Comparison of ENCODE assay signal across 14 cellular contexts in the genomic region with DNA sequence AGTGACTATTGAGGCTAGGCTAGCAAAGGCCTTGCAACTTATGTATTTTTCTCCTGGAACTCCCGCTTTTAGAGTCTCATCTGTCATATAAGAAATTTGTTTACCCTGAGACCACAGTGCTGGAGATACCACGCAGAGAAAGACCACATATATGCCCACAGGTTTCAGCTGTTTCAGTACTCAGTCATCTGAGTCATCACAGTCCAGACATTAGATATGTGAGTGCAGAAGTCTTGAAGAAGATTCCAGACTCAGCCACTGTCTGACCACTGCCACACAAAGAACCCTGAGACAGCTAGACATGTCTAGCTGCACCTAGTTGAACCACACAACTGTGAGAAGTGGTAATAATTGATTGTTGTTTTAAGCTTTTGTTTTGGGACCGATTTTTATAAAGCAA.
A peak's percentile ranks its signal among the peaks of the same experiment; 100 is the strongest.
DNase-seq lines count a peak whose midpoint lies in the region; ATAC-seq, FAIRE-seq and TF ChIP-seq lines count a peak whose summit lies in the region.
"Had no signal": no experiment of that assay in that cellular context is flagged by ENCODE, and none has a peak within 500 bp of the region (broad histone marks: within the 10 kb centered on the region; RNA-seq: fewer than 3 reads in every experiment).

No MANE protein-coding gene starts in this region.

- FAIRE-seq in kidney (lab: Jason Lieb, UNC) = no peak

- no peaks in the 10 kb centered on the region for H3K79me1 ChIP-seq in trophoblast cell (ENCODE audit: low read length)

- no peak for TF ChIP-seq CTCF in kidney (IDR thresholded peaks at IDR 0.05; ENCODE audit: borderline replicate concordance, extremely low read depth, insufficient read depth)

- H3K36me3 ChIP-seq in adipocyte (ENCODE audit: control insufficient read depth, insufficient read depth, low read length, severe bottlenecking) (no peaks in the 10 kb centered on the region), trophoblast cell (ENCODE audit: control insufficient read depth in 1 of 2, insufficient read depth in 2 of 2, low read length in 2 of 2) (no peaks in the 10 kb centered on the region), kidney (ENCODE audit: control insufficient read depth in 1 of 2, insufficient read depth in 2 of 2, low read length in 2 of 2) (no peaks in the 10 kb centered on the region)
- H3K36me3 ChIP-seq: tibial artery had no signal

- H3K27me3 ChIP-seq in adipocyte (replicated peaks; ENCODE audit: control insufficient read depth, insufficient read depth, low read length) (no peaks in the 10 kb centered on the region), trophoblast cell (ENCODE audit: insufficient read depth, low read length) (no peaks in the 10 kb centered on the region)
- H3K27me3 ChIP-seq: tibial artery had no signal

- H2BK5ac ChIP-seq in trophoblast cell (ENCODE audit: low read depth, low read length, poor library complexity) = no peak overlapping the region

- no peak overlapping the region for H3K4me3 ChIP-seq in adipocyte (ENCODE audit: low read length)
- H3K4me3 ChIP-seq in trophoblast cell (ENCODE audit: low read depth, low read length) = no peak overlapping the region
- H3K4me3 ChIP-seq in kidney (ENCODE audit: low read length in 2 of 2) = no peak overlapping the region
- H3K4me3 ChIP-seq: skin epidermis, tibial artery had no signal

- no CpG with 5 or more reads among the region's 3 CpGs for WGBS in trophoblast cell (ENCODE audit: extremely low coverage, insufficient coverage, insufficient read length)

- H4K12ac ChIP-seq in trophoblast cell (ENCODE audit: low read depth, low read length) = no peak overlapping the region

- H3K4me2 ChIP-seq in trophoblast cell (ENCODE audit: low read length) = no peak overlapping the region

- no peak overlapping the region for H3K14ac ChIP-seq in trophoblast cell (ENCODE audit: low read length)

- no peak overlapping the region for H2AFZ ChIP-seq in trophoblast cell (ENCODE audit: insufficient read depth, low read length, poor library complexity)

- H2BK12ac ChIP-seq in trophoblast cell (ENCODE audit: low read length) = no peak overlapping the region

- H2AK5ac ChIP-seq in trophoblast cell (ENCODE audit: low read length) = no peak overlapping the region

- no peak overlapping the region for H3K18ac ChIP-seq in trophoblast cell (ENCODE audit: low read length)

- no peak overlapping the region for H3K4ac ChIP-seq in trophoblast cell (ENCODE audit: low read depth, low read length)

- intact Hi-C loops in kidney (cut with DNase I) = no loop called here

- H3K9ac ChIP-seq in adipocyte (ENCODE audit: low read length) (no peak overlapping the region), trophoblast cell (ENCODE audit: low read length) (no peak overlapping the region), kidney (ENCODE audit: low read length in 2 of 2) (no peak overlapping the region)

- H3K4me1 ChIP-seq in adipocyte (ENCODE audit: control insufficient read depth, insufficient read depth, low read length) = peaks cover 27% of the 10 kb centered on the region
- no peaks in the 10 kb centered on the region for H3K4me1 ChIP-seq in trophoblast cell (ENCODE audit: control insufficient read depth in 1 of 2, insufficient read depth in 2 of 2, low read length in 2 of 2)
- no peaks in the 10 kb centered on the region for H3K4me1 ChIP-seq in kidney (ENCODE audit: control insufficient read depth in 1 of 2, insufficient read depth in 1 of 2, low read depth in 1 of 2, low read length in 2 of 2)
- H3K4me1 ChIP-seq: tibial artery had no signal

- no peak overlapping the region for H2BK120ac ChIP-seq in trophoblast cell (ENCODE audit: insufficient read depth, low read length, poor library complexity)

- H4K91ac ChIP-seq in trophoblast cell (ENCODE audit: low read depth, low read length) = no peak overlapping the region

- H3K23ac ChIP-seq in trophoblast cell (ENCODE audit: low read length) = no peak overlapping the region

- DNase-seq in adipocyte (ENCODE audit: low read depth) = peak; percentile 10
- DNase-seq in trophoblast cell = peak; percentile 38 to 40
- no peak for DNase-seq in stimulated activated CD4-positive, alpha-beta T cell treated with anti-CD3 and anti-CD28 coated beads, Interleukin-1b, Interleukin-23, amount 100 ng/mL, for 48 hours
- DNase-seq in putamen (ENCODE audit: low spot score) = no peak
- no peak for DNase-seq in kidney
- DNase-seq in central memory CD4-positive, alpha-beta T cell = no peak
- DNase-seq: CD8-positive, alpha-beta memory T cell; effector CD8-positive, alpha-beta T cell; glutamatergic neuron; tibial artery had no signal

- no peaks in the 10 kb centered on the region for H3K9me3 ChIP-seq in adipocyte (ENCODE audit: control insufficient read depth, low read length)
- H3K9me3 ChIP-seq in trophoblast cell (ENCODE audit: insufficient read depth, low read depth, low read length) = no peaks in the 10 kb centered on the region
- no peaks in the 10 kb centered on the region for H3K9me3 ChIP-seq in kidney (ENCODE audit: control insufficient read depth in 1 of 2, low read length in 2 of 2)
- H3K9me3 ChIP-seq: tibial artery had no signal

- ATAC-seq in GM19372 (IDR thresholded peaks at IDR 0.05; ENCODE audit: low read depth, unreplicated experiment) (peak; percentile 58), HG02938 (IDR thresholded peaks at IDR 0.05; ENCODE audit: unreplicated experiment) (peak; percentile 58)

- peak overlapping the region; percentile 2 for H3K27ac ChIP-seq in trophoblast cell (ENCODE audit: low read depth, low read length)
- no peak overlapping the region for H3K27ac ChIP-seq in kidney (ENCODE audit: low read depth in 2 of 2, low read length in 2 of 2)
- H3K27ac ChIP-seq: skin epidermis, tibial artery, VCaP had no signal

- no peak overlapping the region for H4K8ac ChIP-seq in trophoblast cell (ENCODE audit: low read depth, low read length)

- H3K79me2 ChIP-seq in trophoblast cell (ENCODE audit: control insufficient read depth, insufficient read depth, low read length, poor library complexity) = no peaks in the 10 kb centered on the region

Comparison
In these comparisons a context has a peak if more than half of its experiments do, and no peak if none do; other contexts are left out.
1. DNase-seq: peak in adipocyte (single experiment) and trophoblast cell (2 of 2); none in stimulated activated CD4-positive, alpha-beta T cell treated with anti-CD3 and anti-CD28 coated beads, Interleukin-1b, Interleukin-23, amount 100 ng/mL, for 48 hours (single experiment), putamen (single experiment), kidney (single experiment) and central memory CD4-positive, alpha-beta T cell (single experiment).